In genomic region chr2:51379997-51380396, GRCh38 we compare ENCODE assay signal across 24 cellular contexts.
"Had no signal": no experiment of that assay in that cellular context is flagged by ENCODE, and none has a peak within 500 bp of the region (broad histone marks: within the 10 kb centered on the region; RNA-seq: fewer than 3 reads in every experiment).

No MANE protein-coding gene starts in this region.

- H3K9me3 ChIP-seq: colonic mucosa, esophagus muscularis mucosa, esophagus squamous epithelium, gastrocnemius medialis, gastroesophageal sphincter had no signal

- H3K27me3 ChIP-seq: colonic mucosa, dorsolateral prefrontal cortex, esophagus muscularis mucosa, esophagus squamous epithelium, foreskin keratinocyte, gastrocnemius medialis, gastroesophageal sphincter, heart left ventricle had no signal

- H3K4me1 ChIP-seq: colonic mucosa, esophagus muscularis mucosa, esophagus squamous epithelium, foreskin keratinocyte, gastrocnemius medialis, gastroesophageal sphincter, heart left ventricle had no signal

- FAIRE-seq: colon, endothelial cell of umbilical vein had no signal

- H3K4me3 ChIP-seq: colonic mucosa, coronary artery, dorsolateral prefrontal cortex, esophagus muscularis mucosa, esophagus squamous epithelium, gastrocnemius medialis, gastroesophageal sphincter, heart left ventricle had no signal

- H3K36me3 ChIP-seq: colonic mucosa, esophagus muscularis mucosa, esophagus squamous epithelium, gastrocnemius medialis, gastroesophageal sphincter, heart left ventricle had no signal

- H3K27ac ChIP-seq: colonic mucosa, coronary artery, dorsolateral prefrontal cortex, epithelial cell of prostate, esophagus muscularis mucosa, esophagus squamous epithelium, foreskin keratinocyte, gastrocnemius medialis, gastroesophageal sphincter, heart left ventricle had no signal

- DNase-seq: colonic mucosa; cortex of kidney; dermis blood vessel endothelial cell; dorsolateral prefrontal cortex; effector CD4-positive, alpha-beta T cell; effector CD8-positive, alpha-beta T cell; effector memory CD4-positive, alpha-beta T cell; effector memory CD8-positive, alpha-beta T cell; endodermal cell; erythroblast; esophagus squamous epithelium; foreskin fibroblast; foreskin keratinocyte; foreskin melanocyte; gastrocnemius medialis; glutamatergic neuron; head of caudate nucleus; heart left ventricle had no signal
